13 cellular contexts compared by ENCODE assay signal in genomic region chr18:43893001-43893637, GRCh38.
DNase-seq lines count a peak whose midpoint lies in the region; ATAC-seq, FAIRE-seq and TF ChIP-seq lines count a peak whose summit lies in the region.
"Had no signal": no experiment of that assay in that cellular context is flagged by ENCODE, and none has a peak within 500 bp of the region (broad histone marks: within the 10 kb centered on the region; RNA-seq: fewer than 3 reads in every experiment).

No MANE protein-coding gene starts in this region.

- no peak for ATAC-seq in GM21381 (IDR thresholded peaks at IDR 0.05; ENCODE audit: unreplicated experiment)
- ATAC-seq: K562 had no signal

- intact Hi-C loops in posterior vena cava (cut with DNase I), result no loop called here

- no peak for TF ChIP-seq POLR2A in GM12891 (IDR thresholded peaks at IDR 0.05; ENCODE audit: low read depth, low read length)

- CTCF ChIA-PET in AG04450 (lab: Charles Lee), result no interaction called here

- H3K27ac ChIP-seq in AG04450 (ENCODE audit: low read depth, low read length), result no peak overlapping the region
- H3K27ac ChIP-seq: C4-2B, upper lobe of left lung had no signal

- DNase-seq in AG04450 (ENCODE audit: low read depth, low spot score) (peak; percentile 74), HS-27A (ENCODE audit: low read depth) (peak; percentile 69), bronchial epithelial cell (ENCODE audit: low read depth) (peak; percentile 88), left kidney (ENCODE audit: low read depth, low spot score) (peak; percentile 73), posterior vena cava (ENCODE audit: low spot score) (no peak), OCI-M1 (lab: John Stamatoyannopoulos, UW) (no peak), GM12891 (ENCODE audit: insufficient read length, low spot score) (no peak)
- DNase-seq: NCI-H524, occipital lobe, upper lobe of left lung had no signal

- no peak overlapping the region for H3K4me3 ChIP-seq in AG04450 (ENCODE audit: low read depth, low read length)
- no peak overlapping the region for H3K4me3 ChIP-seq in bronchial epithelial cell (ENCODE audit: low read depth, low read length)
- H3K4me3 ChIP-seq: K562, upper lobe of left lung had no signal

- no peaks in the 10 kb centered on the region for H3K9me3 ChIP-seq in AG04450 (ENCODE audit: control insufficient read depth, insufficient read depth, low read length)
- H3K9me3 ChIP-seq: upper lobe of left lung had no signal

- FAIRE-seq in bronchial epithelial cell (lab: Jason Lieb, UNC), result no peak
- FAIRE-seq in GM12891 (lab: Jason Lieb, UNC), result no peak
- FAIRE-seq: K562 had no signal

- H3K27me3 ChIP-seq in AG04450 (ENCODE audit: control insufficient read depth, insufficient read depth, low read length) (no peaks in the 10 kb centered on the region), bronchial epithelial cell (ENCODE audit: control insufficient read depth, insufficient read depth, low read length) (no peaks in the 10 kb centered on the region)
- H3K27me3 ChIP-seq: upper lobe of left lung had no signal

- H3K36me3 ChIP-seq in bronchial epithelial cell (ENCODE audit: control insufficient read depth, insufficient read depth, low read length), result no peaks in the 10 kb centered on the region
- H3K36me3 ChIP-seq: upper lobe of left lung had no signal

- TF ChIP-seq CTCF in AG04450 (IDR thresholded peaks at IDR 0.05; ENCODE audit: low read depth, low read length) (no peak), bronchial epithelial cell (IDR thresholded peaks at IDR 0.05; ENCODE audit: insufficient read depth, low read length, severe bottlenecking) (no peak)

- POLR2A ChIA-PET in AG04450 (lab: Yijun Ruan, JAX), result no interaction called here

TF ChIP-seq in GM12891, 5 proteins besides CTCF, POLR2A, EP300 and RAD21:
- no peak for TF ChIP-seq POLR2AphosphoS5 (IDR thresholded peaks at IDR 0.05; ENCODE audit: low read depth, low read length)
- no peak for TF ChIP-seq TAF1 (IDR thresholded peaks at IDR 0.05; ENCODE audit: low read depth, low read length)
- no peak for TF ChIP-seq PAX5 (IDR thresholded peaks at IDR 0.05; ENCODE audit: insufficient read depth, low read length, severe bottlenecking)
- no peak for TF ChIP-seq SPI1 (IDR thresholded peaks at IDR 0.05; ENCODE audit: low read depth, low read length)
- no peak for TF ChIP-seq POU2F2 (IDR thresholded peaks at IDR 0.05; ENCODE audit: low read depth, low read length)

Comparison
In these comparisons a context has a peak if more than half of its experiments do, and no peak if none do; other contexts are left out.
1. DNase-seq: peak in AG04450 (single experiment), HS-27A (single experiment), bronchial epithelial cell (single experiment) and left kidney (single experiment); none in posterior vena cava (single experiment), OCI-M1 (single experiment) and GM12891 (single experiment).